In the genomic region with DNA sequence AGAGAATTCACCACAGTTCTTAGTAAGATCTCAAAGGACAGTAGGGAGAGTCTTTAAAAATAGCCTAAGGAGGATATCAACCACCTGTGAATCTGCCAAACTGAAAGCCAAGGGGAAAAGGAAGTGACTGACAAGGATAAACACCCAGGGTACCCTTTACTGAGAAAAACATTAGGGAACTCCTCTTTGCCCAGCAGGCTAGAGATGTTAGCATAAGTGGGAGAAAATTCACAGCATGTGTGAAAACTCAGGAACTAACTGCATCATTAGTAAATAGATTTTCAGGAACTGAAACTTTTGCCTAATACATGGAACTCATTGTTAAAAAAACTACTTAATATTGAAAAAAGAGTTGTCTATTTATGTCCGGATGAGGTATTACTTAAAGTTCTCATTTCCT, we compare ENCODE assay signal across 14 cellular contexts.
DNase-seq lines count a peak whose midpoint lies in the region; ATAC-seq and TF ChIP-seq lines count a peak whose summit lies in the region.
"Had no signal": no experiment of that assay in that cellular context is flagged by ENCODE, and none has a peak within 500 bp of the region (broad histone marks: within the 10 kb centered on the region; RNA-seq: fewer than 3 reads in every experiment).

No MANE protein-coding gene starts in this region.

- H3F3A ChIP-seq in MM.1S (ENCODE audit: insufficient read depth, low read length), result peaks cover 6% of the 10 kb centered on the region; the same call in 1 of the 2 replicates

- H3K4me1 Mint-ChIP-seq in CD14-positive monocyte, result peaks cover 23% of the 10 kb centered on the region
- H3K4me1 Mint-ChIP-seq: B cell; CD4-positive, CD25-positive, alpha-beta regulatory T cell had no signal

- H3K9ac ChIP-seq in BLaER1, result no peak overlapping the region
- no peak overlapping the region for H3K9ac ChIP-seq in MM.1S (ENCODE audit: low read length)
- H3K9ac ChIP-seq in mesendoderm (ENCODE audit: low read length), result no peak overlapping the region
- H3K9ac ChIP-seq: GM23248 had no signal

- no peak overlapping the region for H3K4ac ChIP-seq in mesendoderm (ENCODE audit: low read depth, low read length)

- no peak for TF ChIP-seq CTCF in CD14-positive monocyte (IDR thresholded peaks at IDR 0.05)
- no peak for TF ChIP-seq CTCF in MM.1S (IDR thresholded peaks at IDR 0.05; ENCODE audit: low read length)

- no peak overlapping the region for H3K18ac ChIP-seq in mesendoderm (ENCODE audit: low read length)

- H3K36me3 Mint-ChIP-seq in CD14-positive monocyte, result no peaks in the 10 kb centered on the region
- H3K36me3 Mint-ChIP-seq: CD4-positive, CD25-positive, alpha-beta regulatory T cell had no signal

- H3K36me3 ChIP-seq in BLaER1 (no peaks in the 10 kb centered on the region), MM.1S (replicated peaks; ENCODE audit: insufficient read depth, low read length) (no peaks in the 10 kb centered on the region), mesendoderm (ENCODE audit: control insufficient read depth, insufficient read depth, low read length) (no peaks in the 10 kb centered on the region)

- H2BK15ac ChIP-seq in mesendoderm (replicated peaks; ENCODE audit: low read depth), result no peak overlapping the region

- peaks cover 11% of the 10 kb centered on the region for H3K4me1 ChIP-seq in BLaER1
- peaks cover 6% of the 10 kb centered on the region for H3K4me1 ChIP-seq in MM.1S (ENCODE audit: low read length)
- no peaks in the 10 kb centered on the region for H3K4me1 ChIP-seq in mesendoderm (ENCODE audit: control insufficient read depth, low read depth, low read length)

- H3K79me2 ChIP-seq in MM.1S (ENCODE audit: low read length) (no peaks in the 10 kb centered on the region), mesendoderm (ENCODE audit: control insufficient read depth, insufficient read depth, low read length) (no peaks in the 10 kb centered on the region)

- H3K9me2 ChIP-seq in MM.1S (replicated peaks; ENCODE audit: insufficient read depth, low read length), result no peaks in the 10 kb centered on the region

- H3K9me3 Mint-ChIP-seq in CD14-positive monocyte, result peaks cover 0 to 2% (median 0%) of the 10 kb centered on the region in 7 donors
- H3K9me3 Mint-ChIP-seq: CD4-positive, CD25-positive, alpha-beta regulatory T cell had no signal

- no peak overlapping the region for H3K27ac ChIP-seq in BLaER1
- H3K27ac ChIP-seq in MM.1S (ENCODE audit: low read length), result peak overlapping the region; percentile 60; the same call in 1 of the 2 replicates
- no peak overlapping the region for H3K27ac ChIP-seq in mesendoderm (ENCODE audit: low read depth, low read length)
- H3K27ac ChIP-seq: GM23248 had no signal

- H2AFZ ChIP-seq in MM.1S (ENCODE audit: low read length), result peak overlapping the region; percentile 10; the same call in 1 of the 2 replicates
- H2AFZ ChIP-seq: GM23248 had no signal

- H3K27me3 ChIP-seq in BLaER1 (no peaks in the 10 kb centered on the region), MM.1S (replicated peaks; ENCODE audit: insufficient read depth, low read length) (no peaks in the 10 kb centered on the region), mesendoderm (ENCODE audit: insufficient read depth, low read length, poor library complexity) (no peaks in the 10 kb centered on the region)

- H4K8ac ChIP-seq in mesendoderm (ENCODE audit: low read depth, low read length), result no peak overlapping the region

- H2AK5ac ChIP-seq in mesendoderm (ENCODE audit: low read length), result no peak overlapping the region

- intact Hi-C loops in CD14-positive monocyte (cut with micrococcal nuclease), result no loop called here

- H3K79me1 ChIP-seq in mesendoderm (ENCODE audit: low read length), result no peaks in the 10 kb centered on the region

- H4K20me1 ChIP-seq in BLaER1 (no peaks in the 10 kb centered on the region), MM.1S (ENCODE audit: insufficient read depth, low read length) (no peaks in the 10 kb centered on the region)

- no CpG with 5 or more reads among the region's 1 CpG for WGBS in mesendoderm (ENCODE audit: extremely low coverage, insufficient coverage, low lambda C conversion rate)

- H3K27me3 Mint-ChIP-seq in CD14-positive monocyte (ENCODE audit: low read depth in 3 of 3), result peaks cover 0 to 2% (median 0%) of the 10 kb centered on the region in 3 donors
- H3K27me3 Mint-ChIP-seq: B cell; CD4-positive, CD25-positive, alpha-beta regulatory T cell had no signal

- ATAC-seq in HG02884 (IDR thresholded peaks at IDR 0.05; ENCODE audit: unreplicated experiment), result no peak
- ATAC-seq in HG03097 (IDR thresholded peaks at IDR 0.05; ENCODE audit: low FRiP score, unreplicated experiment), result no peak
- no peak for ATAC-seq in HG02588 (IDR thresholded peaks at IDR 0.05; ENCODE audit: unreplicated experiment)
- ATAC-seq: HCT116 had no signal

- no peaks in the 10 kb centered on the region for H3K9me3 ChIP-seq in BLaER1
- H3K9me3 ChIP-seq in MM.1S (replicated peaks; ENCODE audit: insufficient read depth, low read length), result no peaks in the 10 kb centered on the region

- H2BK120ac ChIP-seq in mesendoderm (ENCODE audit: low read depth, low read length), result no peak overlapping the region

- H3K23ac ChIP-seq in mesendoderm (ENCODE audit: low read length), result no peak overlapping the region

- peak overlapping the region; percentile 33 to 85 (median 74) for H3K27ac Mint-ChIP-seq in CD14-positive monocyte
- H3K27ac Mint-ChIP-seq: B cell; CD4-positive, CD25-positive, alpha-beta regulatory T cell had no signal

- no peak overlapping the region for H2BK5ac ChIP-seq in mesendoderm (ENCODE audit: low read length)

- DNase-seq in CD14-positive monocyte (ENCODE audit: low spot score) (no peak), MM.1S (no peak), mesendoderm (peak; percentile 5), NCI-H524 (lab: John Stamatoyannopoulos, UW) (no peak)
- DNase-seq: CD4-positive, CD25-positive, alpha-beta regulatory T cell; DMS53; GF-D8; GM23248 had no signal

- no peak overlapping the region for H3K56ac ChIP-seq in mesendoderm (ENCODE audit: low read length)

- H3K4me3 ChIP-seq in BLaER1 (no peak overlapping the region), MM.1S (ENCODE audit: low read length) (peak overlapping the region; percentile 33), mesendoderm (ENCODE audit: low read length) (no peak overlapping the region)
- H3K4me3 ChIP-seq: GM23248 had no signal

- H3K4me3 Mint-ChIP-seq in CD14-positive monocyte, result no peak overlapping the region
- H3K4me3 Mint-ChIP-seq: B cell had no signal

- no peak overlapping the region for H4K5ac ChIP-seq in mesendoderm (ENCODE audit: low read length)

- H3K4me2 ChIP-seq in BLaER1, result peak overlapping the region; percentile 1; the same call in 1 of the 2 replicates
- peak overlapping the region; percentile 51 for H3K4me2 ChIP-seq in MM.1S (ENCODE audit: low read depth, low read length)
- no peak overlapping the region for H3K4me2 ChIP-seq in mesendoderm (ENCODE audit: low read length)
